Comparison of ENCODE assay signal across 8 cellular contexts in the genomic region with DNA sequence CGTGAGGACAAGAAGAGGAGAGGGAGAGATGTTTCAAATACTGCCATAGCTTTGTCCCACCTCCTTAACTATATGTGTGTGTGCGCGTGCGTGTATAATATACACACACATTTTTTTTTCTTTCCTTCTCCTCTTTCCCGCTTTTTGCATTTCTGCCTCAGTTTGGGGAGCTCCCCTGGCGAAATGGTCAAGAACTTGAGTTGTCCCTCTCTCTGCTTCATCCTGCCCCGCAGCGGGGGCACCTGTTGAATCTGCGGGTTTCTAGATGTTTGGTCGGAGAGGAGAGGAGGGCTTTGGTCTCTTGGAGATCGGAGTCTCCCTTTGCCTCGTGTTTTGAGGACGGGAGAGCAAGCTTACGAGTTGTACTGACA. TPM values are rescaled to one million over a fixed set of nuclear protein-coding genes. Genes with fewer than 3 reads are reported as not detected.
DNase-seq lines count a peak whose midpoint lies in the region; ATAC-seq lines count a peak whose summit lies in the region.

No MANE protein-coding gene starts in this region.

- H3K9ac ChIP-seq in mucosa of stomach (ENCODE audit: low read length), result peak overlapping the region; percentile 88

- H3K9me3 ChIP-seq in mucosa of stomach (ENCODE audit: control insufficient read depth, low read length), result no peaks in the 10 kb centered on the region

- H3K36me3 ChIP-seq in mucosa of stomach (ENCODE audit: control insufficient read depth, insufficient read depth, low read length), result no peaks in the 10 kb centered on the region

- no peaks in the 10 kb centered on the region for H3K27me3 ChIP-seq in mucosa of stomach (ENCODE audit: control insufficient read depth, insufficient read depth, low read length)

- peak; percentile 36 for ATAC-seq in GM21529 (IDR thresholded peaks at IDR 0.05; ENCODE audit: unreplicated experiment)

- peak overlapping the region; percentile 72 for H3K4me3 ChIP-seq in mucosa of stomach (ENCODE audit: low read length)

- DNase-seq in NCI-H1105 treated with DMSO at 0.1 percent for 48 hours (lab: John Stamatoyannopoulos, UW), result peak; percentile 44
- no peak for DNase-seq in NCI-H1105 (lab: John Stamatoyannopoulos, UW)
- peak; percentile 71 to 81 for DNase-seq in SW 1271 (lab: John Stamatoyannopoulos, UW)
- DNase-seq in epidermal melanocyte (ENCODE audit: insufficient read length, low spot score), result peak; percentile 27
- no peak for DNase-seq in mesenteric fat pad (ENCODE audit: low spot score)

- peaks cover 13% of the 10 kb centered on the region for H3K36me3 Mint-ChIP-seq in IgD-negative memory B cell

- H3K4me1 ChIP-seq in mucosa of stomach (ENCODE audit: control insufficient read depth, insufficient read depth, low read length), result peaks cover 11% of the 10 kb centered on the region

- H3K9me3 Mint-ChIP-seq in IgD-negative memory B cell, result peaks cover 2 to 20% (median 6%) of the 10 kb centered on the region in 3 donors

- H3K4me1 Mint-ChIP-seq in IgD-negative memory B cell, result peaks cover 4 to 7% (median 7%) of the 10 kb centered on the region in 3 donors

- H3K4me3 Mint-ChIP-seq in IgD-negative memory B cell, result peak overlapping the region; percentile 84 to 98 (median 88)

- H3K27ac Mint-ChIP-seq in IgD-negative memory B cell, result peak overlapping the region in 1 of 3 donors; percentile 58

- no peaks in the 10 kb centered on the region for H3K27me3 Mint-ChIP-seq in IgD-negative memory B cell

RNA-seq across cellular contexts. Expression of a gene that starts 0.5 kb away (rescaled TPM):
- 9.5 TPM for polyA plus RNA-seq in IgD-negative memory B cell
- total RNA-seq in mesenteric fat pad, result 57.4 TPM

Comparison
In these comparisons a context has a peak if more than half of its experiments do, and no peak if none do; other contexts are left out.
1. DNase-seq: peak in NCI-H1105 treated with DMSO at 0.1 percent for 48 hours (single experiment), SW 1271 (2 of 2) and epidermal melanocyte (single experiment); none in NCI-H1105 (single experiment) and mesenteric fat pad (single experiment).